1 cellular context compared by ENCODE assay signal in the genomic region with DNA sequence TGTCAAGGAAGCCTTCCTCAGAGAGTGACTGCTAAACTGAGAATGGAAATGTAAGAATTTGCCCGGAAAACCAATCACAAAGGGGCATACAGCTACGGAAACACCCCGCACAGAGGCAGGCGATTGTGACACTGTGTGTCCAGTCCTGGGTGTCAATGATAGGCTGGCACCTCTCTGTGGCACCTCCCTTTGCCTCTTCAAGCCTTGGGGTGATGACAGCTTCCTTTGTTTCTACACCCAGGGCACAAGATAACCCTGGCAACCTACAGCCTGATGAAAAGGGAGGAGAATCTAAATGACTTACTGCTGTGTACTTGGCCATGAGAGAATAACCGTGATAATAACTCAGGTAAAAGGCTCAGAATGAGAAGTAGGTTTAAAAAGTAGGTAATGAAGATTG.
TF ChIP-seq lines count a peak whose summit lies in the region.

No MANE protein-coding gene starts in this region.

TF ChIP-seq in GM23338, 12 proteins besides CTCF, POLR2A, EP300 and RAD21 (continued from another document):
- TF ChIP-seq, protein P1, sequence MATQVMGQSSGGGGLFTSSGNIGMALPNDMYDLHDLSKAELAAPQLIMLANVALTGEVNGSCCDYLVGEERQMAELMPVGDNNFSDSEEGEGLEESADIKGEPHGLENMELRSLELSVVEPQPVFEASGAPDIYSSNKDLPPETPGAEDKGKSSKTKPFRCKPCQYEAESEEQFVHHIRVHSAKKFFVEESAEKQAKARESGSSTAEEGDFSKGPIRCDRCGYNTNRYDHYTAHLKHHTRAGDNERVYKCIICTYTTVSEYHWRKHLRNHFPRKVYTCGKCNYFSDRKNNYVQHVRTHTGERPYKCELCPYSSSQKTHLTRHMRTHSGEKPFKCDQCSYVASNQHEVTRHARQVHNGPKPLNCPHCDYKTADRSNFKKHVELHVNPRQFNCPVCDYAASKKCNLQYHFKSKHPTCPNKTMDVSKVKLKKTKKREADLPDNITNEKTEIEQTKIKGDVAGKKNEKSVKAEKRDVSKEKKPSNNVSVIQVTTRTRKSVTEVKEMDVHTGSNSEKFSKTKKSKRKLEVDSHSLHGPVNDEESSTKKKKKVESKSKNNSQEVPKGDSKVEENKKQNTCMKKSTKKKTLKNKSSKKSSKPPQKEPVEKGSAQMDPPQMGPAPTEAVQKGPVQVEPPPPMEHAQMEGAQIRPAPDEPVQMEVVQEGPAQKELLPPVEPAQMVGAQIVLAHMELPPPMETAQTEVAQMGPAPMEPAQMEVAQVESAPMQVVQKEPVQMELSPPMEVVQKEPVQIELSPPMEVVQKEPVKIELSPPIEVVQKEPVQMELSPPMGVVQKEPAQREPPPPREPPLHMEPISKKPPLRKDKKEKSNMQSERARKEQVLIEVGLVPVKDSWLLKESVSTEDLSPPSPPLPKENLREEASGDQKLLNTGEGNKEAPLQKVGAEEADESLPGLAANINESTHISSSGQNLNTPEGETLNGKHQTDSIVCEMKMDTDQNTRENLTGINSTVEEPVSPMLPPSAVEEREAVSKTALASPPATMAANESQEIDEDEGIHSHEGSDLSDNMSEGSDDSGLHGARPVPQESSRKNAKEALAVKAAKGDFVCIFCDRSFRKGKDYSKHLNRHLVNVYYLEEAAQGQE (IDR thresholded peaks at IDR 0.05; ENCODE audit: unreplicated experiment) = no peak
- TF ChIP-seq JUNB (IDR thresholded peaks at IDR 0.05; ENCODE audit: unreplicated experiment) = no peak
- TF ChIP-seq EZH2 (IDR thresholded peaks at IDR 0.05; ENCODE audit: low read depth, unreplicated experiment) = no peak
TF ChIP-seq in GM23338: peak in this region for 0.
